ENCODE assay signal across 19 cellular contexts in genomic region chr11:119190531-119190930, GRCh38. TPM values are rescaled to one million over a fixed set of nuclear protein-coding genes. Genes with fewer than 3 reads are reported as not detected.
DNase-seq lines count a peak whose midpoint lies in the region; ATAC-seq, FAIRE-seq and TF ChIP-seq lines count a peak whose summit lies in the region.
"Had no signal": no experiment of that assay in that cellular context is flagged by ENCODE, and none has a peak within 500 bp of the region (broad histone marks: within the 10 kb centered on the region; RNA-seq: fewer than 3 reads in every experiment).

No MANE protein-coding gene starts in this region.

- H3K36me3 ChIP-seq in lower lobe of right lung (no peaks in the 10 kb centered on the region), spleen (no peaks in the 10 kb centered on the region)
- H3K36me3 ChIP-seq: BLaER1 had no signal

- no peak for TF ChIP-seq CTCF in D721Med (IDR thresholded peaks at IDR 0.05; ENCODE audit: insufficient read depth, missing control alignments)
- no peak for TF ChIP-seq CTCF in lower lobe of right lung (IDR thresholded peaks at IDR 0.05)
- no peak for TF ChIP-seq CTCF in spleen (IDR thresholded peaks at IDR 0.05 in 8 of 11, conservative IDR thresholded peaks at IDR 0.05 in 3 of 11)

- 81 to 88% (median 83%) methylated on average over 7 to 9 of the region's 9 CpGs for WGBS in spleen, 5 donors

- ATAC-seq in lower lobe of right lung: no peak
- no peak for ATAC-seq in HG03521 (IDR thresholded peaks at IDR 0.05; ENCODE audit: unreplicated experiment)
- no peak for ATAC-seq in HG02623 (IDR thresholded peaks at IDR 0.05; ENCODE audit: unreplicated experiment)
- ATAC-seq: A549 had no signal

- H3K4me3 ChIP-seq in lower lobe of right lung (no peak overlapping the region), spleen (no peak overlapping the region)
- H3K4me3 ChIP-seq: A549, BLaER1, GM23248 had no signal

- H3K27me3 ChIP-seq in lower lobe of right lung (ENCODE audit: low read depth) (no peaks in the 10 kb centered on the region), spleen (replicated peaks in 1 of 7) (peaks cover 0 to 5% (median 0%) of the 10 kb centered on the region in 7 donors)
- H3K27me3 ChIP-seq: BLaER1 had no signal

- intact Hi-C loops in lower lobe of right lung (cut with DNase I) (no loop called here), spleen (cut with DNase I; ENCODE audit: low total_unique reads) (loop anchor here (10.0 kb wide), 1 partner anchor 96 kb away; a partner anchor contains a TSS)

- no peak for TF ChIP-seq POLR2A in spleen (IDR thresholded peaks at IDR 0.05)

- no peak overlapping the region for H3K27ac ChIP-seq in lower lobe of right lung
- H3K27ac ChIP-seq in spleen: no peak overlapping the region
- H3K27ac ChIP-seq: A549, BLaER1, GM23248 had no signal

- DNase-seq in D721Med (ENCODE audit: insufficient read length, low spot score) (peak; percentile 11), amniotic epithelial cell (ENCODE audit: low read depth) (peak; percentile 56), lower lobe of right lung (peak; percentile 31), spleen (peak; percentile 48), occipital lobe (lab: John Stamatoyannopoulos, UW) (no peak)
- DNase-seq: CD4-positive, alpha-beta memory T cell; DMS79 treated with DMSO at 0.1 percent for 48 hours; GF-D8; GM23248; HCEC 1CT; HFFc6; KG1 had no signal

- peaks cover 7% of the 10 kb centered on the region for H3K4me1 ChIP-seq in lower lobe of right lung
- H3K4me1 ChIP-seq in spleen: peaks cover 0 to 28% (median 0%) of the 10 kb centered on the region in 6 donors

- H3K9me3 ChIP-seq in lower lobe of right lung (no peaks in the 10 kb centered on the region), spleen (no peaks in the 10 kb centered on the region)
- H3K9me3 ChIP-seq: A549, BLaER1 had no signal

- no peak for FAIRE-seq in D721Med (lab: Jason Lieb, UNC)
- FAIRE-seq: A549 had no signal

RNA-seq across cellular contexts. Expression of gene NHERF4, which starts 5.3 kb away (rescaled TPM):
- total RNA-seq in lower lobe of right lung (not detected), spleen (not detected), occipital lobe (not detected)
- under 1 TPM in 1 of 3 donors, not detected in 2; 0.12 TPM for polyA plus RNA-seq in spleen
- total RNA-seq: GM23248, H4, HFFc6 had no signal
- polyA plus RNA-seq: CD4-positive, alpha-beta memory T cell; GM23248 had no signal

RNA-seq across cellular contexts. Expression of gene CBL, which starts 15.6 kb away (rescaled TPM):
- 39.0 TPM for total RNA-seq in lower lobe of right lung
- total RNA-seq in spleen: 10 to 100 TPM; 41.0 to 56.3 (median 48.9) TPM
- 10 to 100 TPM in 1 of 3 donors, 1 to 10 TPM in 2; 9.4 to 10.1 (median 9.5) TPM for polyA plus RNA-seq in spleen
- 12.0 TPM for total RNA-seq in occipital lobe

RNA-seq across cellular contexts. Expression of gene NLRX1, which starts 22.0 kb away (rescaled TPM):
- total RNA-seq in lower lobe of right lung: 16.5 TPM
- total RNA-seq in spleen: 10 to 100 TPM; 13.2 to 18.7 (median 15.4) TPM
- polyA plus RNA-seq in spleen: 10 to 100 TPM in 1 of 3 donors, 1 to 10 TPM in 2; 3.6 to 10.6 (median 5.3) TPM
- total RNA-seq in occipital lobe: 3.3 TPM

RNA-seq across cellular contexts. Expression of gene ABCG4, which starts 41.7 kb away (rescaled TPM):
- total RNA-seq in lower lobe of right lung: 0.15 TPM
- total RNA-seq in spleen: under 1 TPM in 4 of 7 donors, not detected in 3; 0.17 to 0.32 (median 0.23) TPM
- under 1 TPM in 2 of 3 donors, not detected in 1; 0.03 to 0.06 TPM for polyA plus RNA-seq in spleen
- 2.5 TPM for total RNA-seq in occipital lobe
- total RNA-seq: GM23248, HT-29 had no signal
- polyA plus RNA-seq: CD14-positive monocyte; CD4-positive, alpha-beta memory T cell had no signal
